Comparison of ENCODE assay signal across 8 cellular contexts in genomic region chr11:27701262-27702105, GRCh38. TPM values are rescaled to one million over a fixed set of nuclear protein-coding genes. Genes with fewer than 3 reads are reported as not detected.
DNase-seq lines count a peak whose midpoint lies in the region; ATAC-seq and TF ChIP-seq lines count a peak whose summit lies in the region.

No MANE protein-coding gene starts in this region.

- H3K27ac ChIP-seq in mesenchymal stem cell (ENCODE audit: low read length, poor library complexity, severe bottlenecking) (peak overlapping the region; percentile 62), vagina (no peak overlapping the region)

- H3K9me3 ChIP-seq in mesenchymal stem cell (ENCODE audit: control insufficient read depth, low read length) (no peaks in the 10 kb centered on the region), vagina (no peaks in the 10 kb centered on the region)

- H3K27me3 ChIP-seq in mesenchymal stem cell (ENCODE audit: control insufficient read depth in 1 of 2, insufficient read depth in 1 of 2, low read length in 2 of 2) (no peaks in the 10 kb centered on the region), vagina (no peaks in the 10 kb centered on the region)

- TF ChIP-seq CTCF in vagina (IDR thresholded peaks at IDR 0.05): no peak

- H3K4me3 ChIP-seq in mesenchymal stem cell (ENCODE audit: insufficient read depth in 1 of 2, low read depth in 1 of 2, low read length in 2 of 2) (peak overlapping the region; percentile 86 to 94), vagina (peak overlapping the region; percentile 51 to 63)

- peak overlapping the region; percentile 68 for H2BK120ac ChIP-seq in mesenchymal stem cell (ENCODE audit: low read depth, low read length)

- peak overlapping the region; percentile 55 for H4K8ac ChIP-seq in mesenchymal stem cell (ENCODE audit: low read length)

- H2AK5ac ChIP-seq in mesenchymal stem cell (ENCODE audit: low read length, severe bottlenecking): no peak overlapping the region

- H2AFZ ChIP-seq in mesenchymal stem cell (ENCODE audit: low read depth, low read length): no peak overlapping the region

- intact Hi-C loops in vagina (cut with DNase I): no loop called here

- H3K4me1 ChIP-seq in mesenchymal stem cell (ENCODE audit: control insufficient read depth, insufficient read depth, low read depth, low read length): no peaks in the 10 kb centered on the region
- H3K4me1 ChIP-seq in vagina: peaks cover 29% of the 10 kb centered on the region

- peaks cover 4% of the 10 kb centered on the region for H3K79me1 ChIP-seq in mesenchymal stem cell (replicated peaks; ENCODE audit: low read length, poor library complexity, severe bottlenecking)

- peak overlapping the region; percentile 90 for H2BK15ac ChIP-seq in mesenchymal stem cell (ENCODE audit: low read depth, poor library complexity, severe bottlenecking)

- no peak for TF ChIP-seq POLR2A in vagina (IDR thresholded peaks at IDR 0.05)

- no peak overlapping the region for H3K23ac ChIP-seq in mesenchymal stem cell (ENCODE audit: low read length in 2 of 2)

- ATAC-seq in GM21717 (IDR thresholded peaks at IDR 0.05; ENCODE audit: unreplicated experiment): peak; percentile 39
- no peak for ATAC-seq in GM19467 (IDR thresholded peaks at IDR 0.05; ENCODE audit: unreplicated experiment)
- ATAC-seq in HG03280 (IDR thresholded peaks at IDR 0.05; ENCODE audit: unreplicated experiment): no peak

- H3K4ac ChIP-seq in mesenchymal stem cell (ENCODE audit: low read depth in 1 of 2, low read length in 2 of 2): peak overlapping the region in 1 of 2 experiments; percentile 69

- H4K91ac ChIP-seq in mesenchymal stem cell (ENCODE audit: low read length): no peak overlapping the region

- peak overlapping the region in 1 of 2 experiments; percentile 42 for H2BK12ac ChIP-seq in mesenchymal stem cell (ENCODE audit: low read length in 2 of 2)

- peak overlapping the region; percentile 88 to 94 for H3K18ac ChIP-seq in mesenchymal stem cell (ENCODE audit: low read depth in 1 of 2, low read length in 2 of 2)

- H3K14ac ChIP-seq in mesenchymal stem cell (ENCODE audit: low read length in 2 of 2): no peak overlapping the region

- H3K4me2 ChIP-seq in mesenchymal stem cell (ENCODE audit: low read length, poor library complexity, severe bottlenecking): peak overlapping the region; percentile 78

- H3K36me3 ChIP-seq in mesenchymal stem cell (ENCODE audit: control insufficient read depth in 1 of 2, insufficient read depth in 2 of 2, low read depth in 1 of 2, low read length in 2 of 2): no peaks in the 10 kb centered on the region
- H3K36me3 ChIP-seq in vagina: no peaks in the 10 kb centered on the region

- peak; percentile 15 for DNase-seq in DMS53 treated with DMSO at 0.1 percent for 48 hours (lab: John Stamatoyannopoulos, UW; ENCODE audit: unreplicated experiment)
- DNase-seq in OCI-M1 (lab: John Stamatoyannopoulos, UW): peak; percentile 7
- DNase-seq in dedifferentiated amniotic fluid mesenchymal stem cell (ENCODE audit: extremely low spot score): peak; percentile 75
- DNase-seq in mesenchymal stem cell: peak; percentile 82
- DNase-seq in vagina (ENCODE audit: extremely low spot score in 2 of 2): no peak

- 1% methylated on average over 30 of the region's 33 CpGs for WGBS in mesenchymal stem cell

- H3K9ac ChIP-seq in mesenchymal stem cell (ENCODE audit: low read length): peak overlapping the region; percentile 80

- H2BK5ac ChIP-seq in mesenchymal stem cell (ENCODE audit: low read depth, low read length, poor library complexity, severe bottlenecking): no peak overlapping the region

RNA-seq across cellular contexts. Expression of gene BDNF, which starts 1.2 kb away (rescaled TPM):
- polyA plus RNA-seq in mesenchymal stem cell (2013, experiment 1 of 2): 38.5 TPM
- polyA plus RNA-seq in mesenchymal stem cell (2013, experiment 2 of 2): 40.6 TPM
- total RNA-seq in vagina: 0.25 TPM

Comparison
In these comparisons a context has a peak if more than half of its experiments do, and no peak if none do; other contexts are left out.
1. DNase-seq: peak in DMS53 treated with DMSO at 0.1 percent for 48 hours (single experiment), OCI-M1 (single experiment), dedifferentiated amniotic fluid mesenchymal stem cell (single experiment) and mesenchymal stem cell (single experiment); none in vagina (0 of 2).